In genomic region chr4:165384608-165385007, GRCh38 we compare ENCODE assay signal across 9 cellular contexts.
A peak's percentile ranks its signal among the peaks of the same experiment; 100 is the strongest.
DNase-seq lines count a peak whose midpoint lies in the region; ATAC-seq lines count a peak whose summit lies in the region.
"Had no signal": no experiment of that assay in that cellular context is flagged by ENCODE, and none has a peak within 500 bp of the region (broad histone marks: within the 10 kb centered on the region; RNA-seq: fewer than 3 reads in every experiment).

No MANE protein-coding gene starts in this region.

- DNase-seq in Kasumi-1 (lab: John Stamatoyannopoulos, UW) (peak; percentile 10 to 19), NCI-H526 treated with DMSO at 0.1 percent for 48 hours (lab: John Stamatoyannopoulos, UW) (peak; percentile 14), retina (peak; percentile 42), inferior parietal cortex (ENCODE audit: extremely low spot score) (no peak), NCI-H2196 (lab: John Stamatoyannopoulos, UW; ENCODE audit: unreplicated experiment) (no peak), SIG-M5 treated with dmso at 0.1 percent for 504 hours (lab: John Stamatoyannopoulos, UW; ENCODE audit: unreplicated experiment) (no peak)

- ATAC-seq in HG03108 (IDR thresholded peaks at IDR 0.05; ENCODE audit: unreplicated experiment), result no peak

- H3K27ac ChIP-seq in cingulate gyrus (ENCODE audit: low read depth, low read length), result peak overlapping the region; percentile 30
- H3K27ac ChIP-seq: parathyroid adenoma had no signal

Comparison
In these comparisons a context has a peak if more than half of its experiments do, and no peak if none do; other contexts are left out.
1. DNase-seq: peak in Kasumi-1 (2 of 2), NCI-H526 treated with DMSO at 0.1 percent for 48 hours (single experiment) and retina (single experiment); none in inferior parietal cortex (single experiment), NCI-H2196 (single experiment) and SIG-M5 treated with dmso at 0.1 percent for 504 hours (single experiment).